ENCODE assay signal across 8 cellular contexts in genomic region chr14:75542585-75543091, GRCh38. TPM values are rescaled to one million over a fixed set of nuclear protein-coding genes. Genes with fewer than 3 reads are reported as not detected.
DNase-seq lines count a peak whose midpoint lies in the region; ATAC-seq, FAIRE-seq and TF ChIP-seq lines count a peak whose summit lies in the region.

No MANE protein-coding gene starts in this region.

- H3K79me2 ChIP-seq in Karpas-422 (ENCODE audit: low read length) = no peaks in the 10 kb centered on the region

- H3K4me3 ChIP-seq in AG10803 (ENCODE audit: low read length) = no peak overlapping the region
- H3K4me3 ChIP-seq in Karpas-422 (ENCODE audit: low read length) = peak overlapping the region; percentile 18; the same call in 1 of the 2 replicates
- H3K4me3 ChIP-seq in gastroesophageal sphincter = no peak overlapping the region
- no peak overlapping the region for H3K4me3 ChIP-seq in small intestine (ENCODE audit: low read depth in 1 of 2, low read length in 2 of 2)

- CTCF ChIA-PET in RWPE1 (lab: Yijun Ruan, JAX) = no interaction called here

- POLR2A ChIA-PET in RWPE1 (lab: Yijun Ruan, JAX; ENCODE audit: low non-redundant PET) = no interaction called here

- no peak for TF ChIP-seq POLR2A in gastroesophageal sphincter (IDR thresholded peaks at IDR 0.05)

- DNase-seq in AG10803 (ENCODE audit: low read depth) = peak; percentile 12
- peak; percentile 68 for DNase-seq in Karpas-422
- DNase-seq in activated CD8-positive, alpha-beta memory T cell treated with anti-CD3 and anti-CD28 coated beads, Interleukin-2, amount 50 U/mL, for 1 hour (ENCODE audit: extremely low read depth) = peak; percentile 35
- DNase-seq in small intestine = peak; percentile 53
- DNase-seq in dedifferentiated amniotic fluid mesenchymal stem cell (ENCODE audit: extremely low spot score) = no peak
- DNase-seq in RWPE1 (ENCODE audit: low spot score) = no peak

- H3K36me3 ChIP-seq in Karpas-422 (ENCODE audit: insufficient read depth, low read length) (no peaks in the 10 kb centered on the region), gastroesophageal sphincter (no peaks in the 10 kb centered on the region), small intestine (ENCODE audit: control insufficient read depth in 2 of 2, insufficient read depth in 2 of 2, low read length in 2 of 2) (no peaks in the 10 kb centered on the region)

- 0% methylated on average over 1 of the region's 10 CpGs; no CpG with 5 or more reads in 1 of the 2 donors for WGBS in gastroesophageal sphincter (ENCODE audit: low coverage in 1 of 2), 2 donors
- 10 to 20% (median 17%) methylated on average over 10 of the region's 10 CpGs for WGBS in small intestine, 3 donors

- H2AFZ ChIP-seq in Karpas-422 (ENCODE audit: low read length) = peak overlapping the region; percentile 52; the same call in 1 of the 2 replicates

- FAIRE-seq in small intestine (lab: Jason Lieb, UNC) = no peak

- H4K20me1 ChIP-seq in Karpas-422 (ENCODE audit: insufficient read depth, low read depth, low read length) = no peaks in the 10 kb centered on the region

- H3K27me3 ChIP-seq in Karpas-422 (ENCODE audit: low read length) (no peaks in the 10 kb centered on the region), gastroesophageal sphincter (no peaks in the 10 kb centered on the region), small intestine (ENCODE audit: control insufficient read depth in 2 of 2, insufficient read depth in 2 of 2, low read length in 2 of 2) (no peaks in the 10 kb centered on the region)

- no peak for TF ChIP-seq EP300 in gastroesophageal sphincter (IDR thresholded peaks at IDR 0.05)

- peak overlapping the region; percentile 47 for H3K4me2 ChIP-seq in Karpas-422 (ENCODE audit: low read depth, low read length, poor library complexity, severe bottlenecking)

- TF ChIP-seq CTCF in AG10803 (conservative IDR thresholded peaks at IDR 0.05; ENCODE audit: low read length) (no peak), gastroesophageal sphincter (IDR thresholded peaks at IDR 0.05) (no peak), RWPE1 (conservative IDR thresholded peaks at IDR 0.05; ENCODE audit: low read depth) (no peak)

- peaks cover 17% of the 10 kb centered on the region for H3K4me1 ChIP-seq in Karpas-422 (ENCODE audit: low read length)
- H3K4me1 ChIP-seq in gastroesophageal sphincter = peaks cover 0 to 14% (median 4%) of the 10 kb centered on the region in 3 donors
- peaks cover 0 to 10% of the 10 kb centered on the region in 2 donors for H3K4me1 ChIP-seq in small intestine (ENCODE audit: control insufficient read depth in 2 of 2, insufficient read depth in 1 of 2, low read depth in 1 of 2, low read length in 1 of 2)

- no peaks in the 10 kb centered on the region for H3K9me2 ChIP-seq in Karpas-422 (replicated peaks; ENCODE audit: insufficient read depth, low read length)

- H3K27ac ChIP-seq in Karpas-422 (ENCODE audit: low read length) = no peak overlapping the region
- peak overlapping the region in 3 of 4 donors; percentile 37 to 58 (median 57) for H3K27ac ChIP-seq in gastroesophageal sphincter
- H3K27ac ChIP-seq in small intestine (ENCODE audit: low read depth in 1 of 2, low read length in 1 of 2) = peak overlapping the region; percentile 56 to 64
- H3K27ac ChIP-seq in RWPE1 = no peak overlapping the region

- H3K9ac ChIP-seq in Karpas-422 (ENCODE audit: low read length) = peak overlapping the region; percentile 28

- H3K9me3 ChIP-seq in Karpas-422 (ENCODE audit: low read length) = no peaks in the 10 kb centered on the region
- H3K9me3 ChIP-seq in gastroesophageal sphincter = no peaks in the 10 kb centered on the region
- no peaks in the 10 kb centered on the region for H3K9me3 ChIP-seq in small intestine (ENCODE audit: control insufficient read depth, low read depth)

- ATAC-seq in GM19452 (IDR thresholded peaks at IDR 0.05; ENCODE audit: unreplicated experiment) (peak; percentile 52), gastroesophageal sphincter (peak; percentile 80)

RNA-seq across cellular contexts. Expression of gene BATF, which starts 20.4 kb away (rescaled TPM):
- not detected in 2 replicates for total RNA-seq in Karpas-422 (2014; rRNA removed; shearing (Covaris generic); ENCODE audit: low replicate concordance)
- 10 to 100 TPM in 1 of 4 donors, 1 to 10 TPM in 3; 2.6 to 16.8 (median 3.2) TPM for total RNA-seq in gastroesophageal sphincter
- 1 to 10 TPM; 4.0 to 5.9 (median 5.4) TPM for polyA plus RNA-seq in small intestine

RNA-seq across cellular contexts. Expression of gene FLVCR2, which starts 35.8 kb away (rescaled TPM):
- not detected in 2 replicates for total RNA-seq in Karpas-422 (2014; rRNA removed; shearing (Covaris generic); ENCODE audit: low replicate concordance)
- 1 to 10 TPM; 1.9 to 5.8 (median 4.1) TPM for total RNA-seq in gastroesophageal sphincter
- 10 to 100 TPM; 12.8 to 29.7 (median 21.3) TPM for polyA plus RNA-seq in small intestine

Comparison
In these comparisons a context has a peak if more than half of its experiments do, and no peak if none do; other contexts are left out.
1. DNase-seq: peak in AG10803 (single experiment), Karpas-422 (single experiment), activated CD8-positive, alpha-beta memory T cell treated with anti-CD3 and anti-CD28 coated beads, Interleukin-2, amount 50 U/mL, for 1 hour (single experiment) and small intestine (single experiment); none in dedifferentiated amniotic fluid mesenchymal stem cell (single experiment) and RWPE1 (single experiment).
2. H3K27ac ChIP-seq: peak in gastroesophageal sphincter (3 of 4) and small intestine (2 of 2); none in Karpas-422 (single experiment) and RWPE1 (single experiment).